Comparison of ENCODE assay signal across 23 cellular contexts in the genomic region with DNA sequence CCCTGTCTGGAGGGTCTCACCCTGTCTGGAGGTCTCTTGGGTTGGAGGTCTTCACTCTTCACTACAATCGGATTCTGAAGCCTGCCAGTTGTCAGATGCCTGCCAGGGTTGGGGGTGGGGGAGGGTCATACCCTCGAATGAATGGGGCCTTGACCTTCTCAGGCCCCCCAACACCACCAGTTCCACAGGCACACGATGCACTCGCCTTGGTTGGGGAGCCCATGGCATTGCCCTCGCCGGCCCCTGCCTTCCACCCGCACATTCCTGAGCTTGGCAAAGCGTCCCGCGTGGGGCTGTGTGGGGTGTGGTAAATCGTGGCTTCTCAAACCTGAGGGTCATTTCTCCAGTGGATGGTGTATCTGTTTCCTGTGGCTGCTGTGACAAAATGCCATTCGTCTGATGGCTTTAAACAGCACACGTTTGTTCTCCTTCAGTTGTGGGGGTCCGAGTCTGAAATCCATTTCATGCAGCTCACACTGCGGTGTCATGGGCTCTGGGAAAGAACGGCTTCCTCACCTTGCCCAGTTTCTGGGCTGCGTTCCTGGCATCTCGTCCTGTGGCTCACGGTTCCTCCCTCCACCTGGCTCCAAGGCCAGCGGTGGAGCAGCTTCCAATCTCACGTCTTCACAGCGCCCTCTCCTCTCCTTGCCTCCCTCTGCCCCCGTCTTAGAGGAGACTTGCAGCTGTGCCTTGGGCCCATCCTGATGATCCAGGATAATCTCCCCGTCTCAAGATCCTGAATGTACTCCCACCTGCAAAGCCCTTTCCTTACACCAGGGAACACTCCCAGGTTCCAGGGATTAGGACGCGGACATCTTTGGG. TPM values are rescaled to one million over a fixed set of nuclear protein-coding genes. Genes with fewer than 3 reads are reported as not detected.
A peak's percentile ranks its signal among the peaks of the same experiment; 100 is the strongest.
DNase-seq lines count a peak whose midpoint lies in the region; ATAC-seq and TF ChIP-seq lines count a peak whose summit lies in the region.
"Had no signal": no experiment of that assay in that cellular context is flagged by ENCODE, and none has a peak within 500 bp of the region (broad histone marks: within the 10 kb centered on the region; RNA-seq: fewer than 3 reads in every experiment).

No MANE protein-coding gene starts in this region.

- ATAC-seq in left colon: no peak
- ATAC-seq: gastrocnemius medialis; left lobe of liver; stimulated activated effector memory CD8-positive, alpha-beta T cell treated with anti-CD3 and anti-CD28 coated beads, Interleukin-12 subunit alpha, Interleukin-12 subunit beta, amount 100 ng/mL, for 72 hours had no signal

- H3K9me3 ChIP-seq in Peyer's patch: no peaks in the 10 kb centered on the region
- H3K9me3 ChIP-seq: BLaER1 treated with 17β-estradiol and CSF1 and Interleukin-3, amounts not matched to agents 10 nM and 100 nM; gastrocnemius medialis; SJCRH30 had no signal

- no peak overlapping the region for H3K27ac ChIP-seq in Peyer's patch
- H3K27ac ChIP-seq: BLaER1 treated with 17β-estradiol and CSF1 and Interleukin-3, amounts not matched to agents 10 nM and 100 nM; gastrocnemius medialis; PC-9; SJCRH30 had no signal

- TF ChIP-seq POLR2A in Peyer's patch (IDR thresholded peaks at IDR 0.05): no peak

- peaks cover 0 to 32% (median 2%) of the 10 kb centered on the region in 4 donors for H3K4me1 ChIP-seq in Peyer's patch

- H3K27me3 ChIP-seq in H7 (ENCODE audit: control insufficient read depth, insufficient read depth, low read length) (no peaks in the 10 kb centered on the region; the same call in 1 of the 2 replicates), Peyer's patch (no peaks in the 10 kb centered on the region)
- H3K27me3 ChIP-seq: BLaER1 treated with 17β-estradiol and CSF1 and Interleukin-3, amounts not matched to agents 10 nM and 100 nM; gastrocnemius medialis had no signal

- H3K4me3 ChIP-seq in H7 (ENCODE audit: insufficient read depth, low read depth, low read length): no peak overlapping the region
- H3K4me3 ChIP-seq in Peyer's patch: no peak overlapping the region
- H3K4me3 ChIP-seq: BLaER1 treated with 17β-estradiol and CSF1 and Interleukin-3, amounts not matched to agents 10 nM and 100 nM; gastrocnemius medialis; PC-9; SJCRH30 had no signal

- TF ChIP-seq CTCF in Peyer's patch (IDR thresholded peaks at IDR 0.05): no peak

- intact Hi-C loops in left colon (cut with DNase I, micrococcal nuclease) (no loop called here), posterior vena cava (cut with DNase I) (no loop called here)

- H3K36me3 ChIP-seq in H7 (replicated peaks; ENCODE audit: control insufficient read depth, insufficient read depth, low read length) (no peaks in the 10 kb centered on the region), Peyer's patch (no peaks in the 10 kb centered on the region)
- H3K36me3 ChIP-seq: BLaER1 treated with 17β-estradiol and CSF1 and Interleukin-3, amounts not matched to agents 10 nM and 100 nM; gastrocnemius medialis; SJCRH30 had no signal

- DNase-seq in H7 (peak; percentile 29), Peyer's patch (peak in 2 of 3 donors; percentile 39 to 42), left colon (peak; percentile 4 to 14), posterior vena cava (ENCODE audit: low spot score) (peak; percentile 69), NCI-H1930 (lab: John Stamatoyannopoulos, UW) (no peak), T-helper 9 cell (no peak), A172 (ENCODE audit: low spot score) (no peak)
- DNase-seq: activated B cell treated with CpG ODN at 0.5 μM for 24 hours; activated CD4-positive, alpha-beta T cell treated with anti-CD3 and anti-CD28 coated beads, Interleukin-2, amount 50 U/mL, for 1 hour; activated naive CD4-positive, alpha-beta T cell treated with Interleukin-2 at 50 U/mL for 16 hours; activated T-cell treated with anti-CD3 and anti-CD28 coated beads, Interleukin-2, amount 50 U/mL, for 48 hours; amniotic stem cell; gastrocnemius medialis; hippocampal formation; MM.1S; NCI-H2029; NCI-H510A treated with DMSO at 0.1 percent for 48 hours; PC-9; SJCRH30; trophoblast cell had no signal

RNA-seq across cellular contexts. Expression of a gene that starts 38.0 kb away (rescaled TPM):
- 21.8 and 22.0 TPM in 2 replicates for total RNA-seq in H7 (2014; rRNA removed; shearing (Covaris generic))
- total RNA-seq in Peyer's patch: 100 to 1,000 TPM; 123 to 270 (median 156) TPM
- total RNA-seq in left colon: 10 to 100 TPM; 73.1 to 85.7 TPM
- 10 to 100 TPM; 21.6 to 26.0 TPM for total RNA-seq in posterior vena cava
- total RNA-seq in A172 (2014; rRNA removed; shearing (Covaris generic)): 101 and 102 TPM in 2 replicates

Comparison
In these comparisons a context has a peak if more than half of its experiments do, and no peak if none do; other contexts are left out.
1. DNase-seq: peak in H7 (single experiment), Peyer's patch (2 of 3), left colon (2 of 2) and posterior vena cava (single experiment); none in NCI-H1930 (0 of 2), T-helper 9 cell (single experiment) and A172 (single experiment).